19 cellular contexts compared by ENCODE assay signal in genomic region chr3:119665954-119666559, GRCh38. TPM values are rescaled to one million over a fixed set of nuclear protein-coding genes. Genes with fewer than 3 reads are reported as not detected.
"Had no signal": no experiment of that assay in that cellular context is flagged by ENCODE, and none has a peak within 500 bp of the region (broad histone marks: within the 10 kb centered on the region; RNA-seq: fewer than 3 reads in every experiment).

No MANE protein-coding gene starts in this region.

- H3K27ac ChIP-seq: adrenal gland, body of pancreas, upper lobe of right lung had no signal

- H3K27ac Mint-ChIP-seq: activated CD8-positive, alpha-beta T cell treated with anti-CD3 and anti-CD28 coated beads, Interleukin-2, amount 10 ng/mL, durations not matched to agents 7 days and 5 days had no signal

- H3K4me3 ChIP-seq: adrenal gland, body of pancreas, coronary artery, esophagus muscularis mucosa, upper lobe of right lung had no signal

- H3K4me3 Mint-ChIP-seq: activated CD8-positive, alpha-beta T cell treated with anti-CD3 and anti-CD28 coated beads, Interleukin-2, amount 10 ng/mL, durations not matched to agents 7 days and 5 days; activated naive CD4-positive, alpha-beta T cell treated with anti-CD3 and anti-CD28 coated beads, Interleukin-2, amount 50 U/mL, for 24 hours; central memory CD8-positive, alpha-beta T cell; nephron; T-helper 17 cell had no signal

- H3K27me3 Mint-ChIP-seq: activated naive CD4-positive, alpha-beta T cell treated with anti-CD3 and anti-CD28 coated beads, Interleukin-2, amount 50 U/mL, for 24 hours; central memory CD8-positive, alpha-beta T cell; T-helper 17 cell had no signal

- H3K9me3 Mint-ChIP-seq: activated naive CD4-positive, alpha-beta T cell treated with anti-CD3 and anti-CD28 coated beads, Interleukin-2, amount 50 U/mL, for 24 hours; central memory CD8-positive, alpha-beta T cell; nephron had no signal

- ATAC-seq: activated CD8-positive, alpha-beta T cell treated with anti-CD3 and anti-CD28 coated beads, Interleukin-2, amount 10 ng/mL, durations not matched to agents 7 days and 5 days; body of pancreas; stimulated activated naive CD8-positive, alpha-beta T cell treated with anti-CD3 and anti-CD28 coated beads, Interleukin-15, Interleukin-2, amounts not matched to agents 100 U/mL and 50 U/mL, for 24 hours; T-helper 17 cell; upper lobe of right lung had no signal

- H3K4me1 Mint-ChIP-seq: central memory CD8-positive, alpha-beta T cell had no signal

- H3K27me3 ChIP-seq: adrenal gland, body of pancreas, esophagus muscularis mucosa, upper lobe of right lung had no signal

- DNase-seq: activated CD4-positive, alpha-beta T cell treated with anti-CD3 and anti-CD28 coated beads for 48 hours; activated CD8-positive, alpha-beta memory T cell treated with anti-CD3 and anti-CD28 coated beads, Interleukin-2, amount 50 U/mL, for 4 hours; activated CD8-positive, alpha-beta T cell treated with anti-CD3 and anti-CD28 coated beads, Interleukin-2, amount 10 ng/mL, durations not matched to agents 7 days and 5 days; activated effector memory CD4-positive, alpha-beta T cell treated with anti-CD3 and anti-CD28 coated beads, Interleukin-2, amount 50 U/mL, for 16 hours; activated T-cell treated with anti-CD3 and anti-CD28 coated beads, Interleukin-2, amount 50 U/mL, for 48 hours; adrenal gland; body of pancreas; kidney glomerular epithelial cell; nucleus accumbens; stimulated activated CD4-positive, alpha-beta T cell treated with anti-CD3 and anti-CD28 coated beads, Interleukin-4, amount 100 ng/mL, for 4 hours; stimulated activated CD8-positive, alpha-beta memory T cell treated with anti-CD3 and anti-CD28 coated beads, Interleukin-4, amount 100 ng/mL, for 48 hours; stimulated activated naive CD8-positive, alpha-beta T cell treated with anti-CD3 and anti-CD28 coated beads, Interleukin-15, Interleukin-2, amounts not matched to agents 100 U/mL and 50 U/mL, for 24 hours; T-helper 17 cell; upper lobe of right lung had no signal

- H3K9me3 ChIP-seq: adrenal gland, body of pancreas, esophagus muscularis mucosa, upper lobe of right lung had no signal

RNA-seq across cellular contexts. Expression of gene CFAP91, which starts 36.8 kb away (rescaled TPM):
- total RNA-seq: activated CD8-positive, alpha-beta T cell treated with anti-CD3 and anti-CD28 coated beads, Interleukin-2, amount 10 ng/mL, durations not matched to agents 7 days and 5 days had no signal
